Comparison of ENCODE assay signal across 2 cellular contexts in the genomic region with DNA sequence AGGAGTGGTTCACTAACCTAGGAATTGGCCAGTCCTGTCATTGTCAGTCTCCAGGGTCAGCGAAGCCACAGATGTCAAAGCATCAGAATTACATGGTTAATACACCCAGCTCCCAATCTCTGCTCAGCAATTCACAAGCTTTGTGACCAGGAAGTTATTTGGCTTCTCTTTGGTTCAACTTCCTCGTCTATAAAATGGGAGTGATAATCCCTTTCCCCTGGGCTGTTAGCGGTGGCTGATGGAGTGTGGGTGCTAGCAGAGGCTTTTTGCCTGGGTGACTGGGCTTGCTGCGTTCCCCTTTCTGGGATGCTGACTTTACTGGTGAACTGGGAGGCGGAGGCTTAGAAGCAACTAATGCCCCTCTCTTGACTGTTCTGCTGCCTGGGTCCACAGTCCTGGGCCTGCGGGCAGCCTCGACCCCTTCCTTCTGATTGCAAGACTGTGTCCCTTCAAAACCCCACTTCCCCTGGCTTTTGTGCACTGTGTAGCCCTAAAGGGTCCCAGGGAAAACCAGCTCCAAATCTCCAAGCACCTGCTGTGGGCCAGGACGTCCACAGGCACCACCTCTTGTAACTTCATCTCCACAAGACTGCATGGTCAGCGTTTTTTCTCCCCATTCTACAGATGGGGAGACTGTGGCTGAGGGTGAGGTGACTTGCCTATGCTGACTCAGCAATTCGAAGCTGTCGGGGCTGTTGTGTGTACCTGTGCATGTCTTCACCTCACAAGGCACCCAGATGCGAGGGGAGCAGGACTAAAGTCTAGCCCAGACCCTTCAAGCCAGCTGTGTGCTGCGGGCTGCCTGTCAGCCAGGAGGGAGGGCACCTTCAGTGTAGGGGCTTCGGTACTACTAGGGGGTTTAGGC.
TF ChIP-seq lines count a peak whose summit lies in the region.

No MANE protein-coding gene starts in this region.

TF ChIP-seq in A549, 52 proteins besides CTCF, POLR2A, EP300 and RAD21:
- TF ChIP-seq MAFK (IDR thresholded peaks at IDR 0.05; ENCODE audit: partially characterized antibody), result peak; percentile 99
- TF ChIP-seq, protein P1, sequence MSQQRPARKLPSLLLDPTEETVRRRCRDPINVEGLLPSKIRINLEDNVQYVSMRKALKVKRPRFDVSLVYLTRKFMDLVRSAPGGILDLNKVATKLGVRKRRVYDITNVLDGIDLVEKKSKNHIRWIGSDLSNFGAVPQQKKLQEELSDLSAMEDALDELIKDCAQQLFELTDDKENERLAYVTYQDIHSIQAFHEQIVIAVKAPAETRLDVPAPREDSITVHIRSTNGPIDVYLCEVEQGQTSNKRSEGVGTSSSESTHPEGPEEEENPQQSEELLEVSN (IDR thresholded peaks at IDR 0.05; ENCODE audit: borderline replicate concordance, low read depth), result no peak

TF ChIP-seq in H1, 55 proteins besides CTCF, POLR2A, EP300 and RAD21:
- TF ChIP-seq MAFK (IDR thresholded peaks at IDR 0.05; ENCODE audit: low read depth, low read length), result peak; percentile 97
- TF ChIP-seq BACH1 (IDR thresholded peaks at IDR 0.05; ENCODE audit: low read length), result peak; percentile 79
- TF ChIP-seq, protein P2, sequence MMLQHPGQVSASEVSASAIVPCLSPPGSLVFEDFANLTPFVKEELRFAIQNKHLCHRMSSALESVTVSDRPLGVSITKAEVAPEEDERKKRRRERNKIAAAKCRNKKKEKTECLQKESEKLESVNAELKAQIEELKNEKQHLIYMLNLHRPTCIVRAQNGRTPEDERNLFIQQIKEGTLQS (IDR thresholded peaks at IDR 0.05; ENCODE audit: insufficient read depth, low read depth, low read length), result no peak
- TF ChIP-seq KDM1A (IDR thresholded peaks at IDR 0.05; ENCODE audit: borderline replicate concordance, low read length), result 0 out of 2 replicates have a peak, but pooled peaks have one; percentile 42
TF ChIP-seq in H1: peak in this region for 3.
